34 cellular contexts compared by ENCODE assay signal in genomic region chr21:46071082-46071481, GRCh38. TPM values are rescaled to one million over a fixed set of nuclear protein-coding genes. Genes with fewer than 3 reads are reported as not detected.
DNase-seq lines count a peak whose midpoint lies in the region; ATAC-seq, FAIRE-seq and TF ChIP-seq lines count a peak whose summit lies in the region.
"Had no signal": no experiment of that assay in that cellular context is flagged by ENCODE, and none has a peak within 500 bp of the region (broad histone marks: within the 10 kb centered on the region; RNA-seq: fewer than 3 reads in every experiment).

No MANE protein-coding gene starts in this region.

- ATAC-seq in right lobe of liver (no peak), HepG2 (no peak), HG03039 (IDR thresholded peaks at IDR 0.05; ENCODE audit: unreplicated experiment) (no peak)
- ATAC-seq: activated naive CD4-positive, alpha-beta T cell treated with anti-CD3 and anti-CD28 coated beads, Interleukin-2, amount 50 U/mL, for 72 hours; left ventricle myocardium superior; mucosa of descending colon; natural killer cell; Right ventricle myocardium inferior; SK-N-SH treated with all-trans-retinoic acid at 6 μM for 48 hours had no signal

- in situ Hi-C loops in HepG2 (cut with HindIII; ENCODE audit: extremely low pct_ligation_motif_present, low pct_unique_long_range_greater_than_20kb), result no loop called here

- no peaks in the 10 kb centered on the region for H4K20me1 ChIP-seq in HepG2 (ENCODE audit: insufficient read depth, low read length)
- H4K20me1 ChIP-seq: BLaER1 had no signal

- no peak overlapping the region for H3K9ac ChIP-seq in HepG2 (ENCODE audit: insufficient read depth, low read depth, low read length)
- H3K9ac ChIP-seq: BLaER1 had no signal

- H3K27me3 ChIP-seq in right lobe of liver, result no peaks in the 10 kb centered on the region
- H3K27me3 ChIP-seq in HepG2 (ENCODE audit: control insufficient read depth in 1 of 2, insufficient read depth in 2 of 2, low read length in 2 of 2), result peaks cover 4 to 24% of the 10 kb centered on the region in 2 experiments; a peak in 4 of 5 replicates
- H3K27me3 ChIP-seq: BLaER1, vagina had no signal

- H3K36me3 ChIP-seq in right lobe of liver (no peaks in the 10 kb centered on the region), HepG2 (replicated peaks in 1 of 2; ENCODE audit: control insufficient read depth in 1 of 2, insufficient read depth in 2 of 2, low read length in 2 of 2) (no peaks in the 10 kb centered on the region)
- H3K36me3 ChIP-seq: BLaER1, vagina had no signal

- H3K4me3 ChIP-seq in right lobe of liver, result no peak overlapping the region
- H3K4me3 ChIP-seq in HepG2 (replicated peaks in 1 of 3; ENCODE audit: insufficient read depth in 1 of 3, low read depth in 2 of 3, low read length in 3 of 3), result no peak overlapping the region
- H3K4me3 ChIP-seq: BLaER1, mucosa of descending colon, PC-9, vagina had no signal

- no peak for TF ChIP-seq POLR2A in right lobe of liver (IDR thresholded peaks at IDR 0.05)
- no peak for TF ChIP-seq POLR2A in HepG2 (IDR thresholded peaks at IDR 0.05; ENCODE audit: insufficient read depth in 1 of 2, low read depth in 2 of 2, low read length in 2 of 2)

- POLR2A ChIA-PET in HepG2 (lab: Yijun Ruan, JAX), result no interaction called here

- WGBS in right lobe of liver (ENCODE audit: insufficient coverage, low coverage, low lambda C conversion rate, missing lambda C conversion rate), result 82% methylated on average over 4 of the region's 13 CpGs
- 22% methylated on average over 8 of the region's 13 CpGs for WGBS in HepG2 (ENCODE audit: low lambda C conversion rate)

- H3K27ac ChIP-seq in right lobe of liver, result no peak overlapping the region
- no peak overlapping the region for H3K27ac ChIP-seq in HepG2 (ENCODE audit: extremely low read length, insufficient read depth, low read length)
- H3K27ac ChIP-seq: BLaER1, HL-60, PC-9, vagina had no signal

- DNase-seq in right lobe of liver (peak in 2 of 3 donors; percentile 31), HepG2 (ENCODE audit: low spot score) (no peak), islet precursor cell (peak; percentile 36), posterior vena cava (ENCODE audit: low spot score) (peak; percentile 72), NCI-H748 (lab: John Stamatoyannopoulos, UW; ENCODE audit: unreplicated experiment) (no peak), hypothalamus (lab: John Stamatoyannopoulos, UW) (no peak), A172 (ENCODE audit: low spot score) (no peak)
- DNase-seq: ACHN; activated CD4-positive, alpha-beta T cell treated with anti-CD3 and anti-CD28 coated beads, Interleukin-2, amount 50 U/mL, for 48 hours; anterior cingulate cortex; DMS53; effector CD8-positive, alpha-beta T cell; left ventricle myocardium superior; MM.1S; natural killer cell; NCI-H1105 treated with DMSO at 0.1 percent for 48 hours; NCI-H1930; NCI-H524; NK-92 treated with Interleukin-12 subunit alpha and Interleukin-12 subunit beta, amount 100 ng/mL, for 24 hours; nucleus accumbens; PC-9; small intestine; stimulated activated CD4-positive, alpha-beta T cell treated with anti-CD3 and anti-CD28 coated beads, Interleukin-1b, Interleukin-23, amount 100 ng/mL, for 48 hours; stimulated activated naive CD4-positive, alpha-beta T cell treated with Interleukin-2 at 50 U/mL for 16 hours had no signal

- no peak for FAIRE-seq in HepG2 (lab: Jason Lieb, UNC)
- FAIRE-seq: colon, GM12892, small intestine had no signal

- H3K4me1 ChIP-seq in right lobe of liver (no peaks in the 10 kb centered on the region), HepG2 (ENCODE audit: insufficient read depth, low read length) (no peaks in the 10 kb centered on the region)

- H3K9me3 ChIP-seq in right lobe of liver, result no peaks in the 10 kb centered on the region
- no peaks in the 10 kb centered on the region for H3K9me3 ChIP-seq in HepG2 (ENCODE audit: low read length)
- H3K9me3 ChIP-seq: BLaER1, mucosa of descending colon, vagina had no signal

- CTCF ChIA-PET in HepG2 (lab: Yijun Ruan, JAX; ENCODE audit: low intra/inter-chr PET ratio, low total read pairs), result no interaction called here

- intact Hi-C loops in right lobe of liver (cut with DNase I), result no loop called here
- intact Hi-C loops in HepG2 (cut with micrococcal nuclease; ENCODE audit: unreplicated experiment), result no loop called here
- intact Hi-C loops in posterior vena cava (cut with DNase I), result no loop called here

- H3K79me2 ChIP-seq in HepG2 (ENCODE audit: insufficient read depth, low read length), result no peaks in the 10 kb centered on the region

- BruUV-seq in HepG2 (replicated peaks; lab: Mats Ljungman, UMichigan), result no TSS peak

- no peak for TF ChIP-seq CTCF in right lobe of liver (IDR thresholded peaks at IDR 0.05)
- TF ChIP-seq CTCF in HepG2 (CRISPR knock-in tag; IDR thresholded peaks at IDR 0.05), result no peak

- no peak for TF ChIP-seq EP300 in HepG2 (IDR thresholded peaks at IDR 0.05; ENCODE audit: low read depth in 2 of 2, low read length in 2 of 2)
- TF ChIP-seq EP300 in HepG2 (CRISPR knock-in tag; IDR thresholded peaks at IDR 0.05; ENCODE audit: borderline replicate concordance), result no peak

- no peak overlapping the region for H2AFZ ChIP-seq in HepG2 (ENCODE audit: low read length)
- H2AFZ ChIP-seq: PC-9 had no signal

- no peak for TF ChIP-seq RAD21 in HepG2 (CRISPR knock-in tag; IDR thresholded peaks at IDR 0.05)

- H3K4me2 ChIP-seq in HepG2 (ENCODE audit: low read depth, low read length), result no peak overlapping the region
- H3K4me2 ChIP-seq: BLaER1, PC-9 had no signal

TF ChIP-seq in HepG2, 621 proteins besides CTCF, POLR2A, EP300 and RAD21:
- TF ChIP-seq SMC3 (IDR thresholded peaks at IDR 0.05; ENCODE audit: low read length) (no peak), KAT8 (CRISPR knock-in tag; IDR thresholded peaks at IDR 0.05) (no peak), ZNF280B (CRISPR knock-in tag; IDR thresholded peaks at IDR 0.05; ENCODE audit: borderline replicate concordance) (no peak), HOXA9 (CRISPR knock-in tag; IDR thresholded peaks at IDR 0.05; ENCODE audit: borderline replicate concordance) (no peak), RXRB (CRISPR knock-in tag; IDR thresholded peaks at IDR 0.05; ENCODE audit: borderline replicate concordance) (no peak), ZFYVE20 (CRISPR knock-in tag; IDR thresholded peaks at IDR 0.05; ENCODE audit: borderline replicate concordance, low read depth) (no peak), MEF2D (CRISPR knock-in tag; IDR thresholded peaks at IDR 0.05) (no peak)

RNA-seq across cellular contexts. Expression of gene COL6A2, which starts 26.8 kb away (rescaled TPM):
- total RNA-seq in right lobe of liver (10 to 100 TPM; 17.3 to 81.7 (median 38.4) TPM), HepG2 (2016; rRNA removed; fragmentation: Illumina TruSeq; extraction: Trizol) (0.07 and 0.14 TPM in 2 replicates), posterior vena cava (1,000 to 10,000 TPM; 1,504 to 1,642 TPM)
- not detected in 2 replicates for total RNA-seq in HepG2 (2016; cell fraction: cytosol; rRNA removed; fragmentation: Illumina TruSeq; extraction: Trizol; ENCODE audit: low read depth)
- 0.06 TPM in 1 of 2 replicates, not detected in the other for total RNA-seq in HepG2 (2016; cell fraction: insoluble cytoplasmic fraction; rRNA removed; fragmentation: Illumina TruSeq; extraction: Trizol)
- total RNA-seq in HepG2 (2016; cell fraction: membrane; rRNA removed; fragmentation: Illumina TruSeq; extraction: Trizol), result not detected in 2 replicates
- total RNA-seq in HepG2 (2016; cell fraction: nucleus; rRNA removed; fragmentation: Illumina TruSeq; extraction: Trizol), result 0.13 and 0.22 TPM in 2 replicates
- 0.41 and 1.6 TPM in 2 replicates for polyA plus RNA-seq in HepG2 (2011; rRNA removed)
- polyA plus RNA-seq in HepG2 (2011; cell fraction: cytosol; rRNA removed), result 0.27 and 0.31 TPM in 2 replicates
- polyA plus RNA-seq in HepG2 (2011; cell fraction: nucleus; rRNA removed), result 8.5 and 10.4 TPM in 2 replicates
- polyA plus RNA-seq in HepG2 (2012), result 0.36 and 0.81 TPM in 2 replicates
- polyA plus RNA-seq in HepG2 (2016; cell fraction: cytosol; fragmentation: Illumina TruSeq; extraction: Trizol; ENCODE audit: low read depth), result not detected in 2 replicates
- polyA plus RNA-seq in HepG2 (2016; cell fraction: insoluble cytoplasmic fraction; fragmentation: Illumina TruSeq; extraction: Trizol; ENCODE audit: low read depth), result not detected in 2 replicates
- not detected in 2 replicates for polyA plus RNA-seq in HepG2 (2016; cell fraction: membrane; fragmentation: Illumina TruSeq; extraction: Trizol; ENCODE audit: low read depth)
- 0.48 and 0.69 TPM in 2 replicates for polyA plus RNA-seq in HepG2 (2016; cell fraction: nucleus; fragmentation: Illumina TruSeq; extraction: Trizol; ENCODE audit: insufficient read depth, low read depth)
- 0.44 TPM in 1 of 2 replicates, not detected in the other for polyA minus RNA-seq in HepG2 (2011; rRNA and poly(A)+ RNA removed; ENCODE audit: low replicate concordance)
- not detected in 2 replicates for polyA minus RNA-seq in HepG2 (2011; cell fraction: cytosol; rRNA and poly(A)+ RNA removed)
- 0.52 and 1.2 TPM in 2 replicates for polyA minus RNA-seq in HepG2 (2011; cell fraction: nucleus; rRNA and poly(A)+ RNA removed)
- total RNA-seq in A172 (2014; rRNA removed; shearing (Covaris generic)), result 163 and 221 TPM in 2 replicates

Comparison
In these comparisons a context has a peak if more than half of its experiments do, and no peak if none do; other contexts are left out.
1. DNase-seq: peak in right lobe of liver (2 of 3), islet precursor cell (single experiment) and posterior vena cava (single experiment); none in HepG2 (single experiment), NCI-H748 (single experiment), hypothalamus (0 of 51) and A172 (single experiment).
2. RNA of gene COL6A2, which starts 26.8 kb away (total RNA-seq): 1,504 to 1,642 TPM in posterior vena cava, 163 to 221 TPM in A172 and 17.3 to 81.7 TPM in right lobe of liver; 0.06 to 0.22 TPM in HepG2; every median in the first group is over 10 times any median in the second.